In the genomic region with DNA sequence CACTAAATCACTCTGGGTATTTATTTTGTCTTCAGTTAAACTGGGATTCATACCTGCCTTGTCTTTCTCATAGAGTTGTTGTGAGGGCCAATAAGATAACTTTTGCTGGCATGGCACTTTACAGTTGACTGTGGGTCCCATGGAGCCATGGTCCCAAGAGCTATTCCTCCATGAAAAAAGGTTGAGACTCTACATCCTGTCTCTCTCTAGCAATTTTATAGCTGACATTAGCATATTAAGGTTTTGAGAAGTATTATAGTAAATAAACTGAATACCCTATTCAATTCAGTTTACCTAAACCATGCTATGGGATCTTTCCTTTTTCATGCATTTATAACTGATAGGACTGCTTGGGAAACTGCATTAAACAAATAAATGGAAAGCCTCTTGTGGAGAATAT, we compare ENCODE assay signal across 22 cellular contexts.
"Had no signal": no experiment of that assay in that cellular context is flagged by ENCODE, and none has a peak within 500 bp of the region (broad histone marks: within the 10 kb centered on the region; RNA-seq: fewer than 3 reads in every experiment).

No MANE protein-coding gene starts in this region.

- H3K9me3 Mint-ChIP-seq: effector memory CD8-positive, alpha-beta T cell; naive thymus-derived CD8-positive, alpha-beta T cell had no signal

- H3K4me3 Mint-ChIP-seq: effector memory CD8-positive, alpha-beta T cell; naive thymus-derived CD8-positive, alpha-beta T cell had no signal

- FAIRE-seq: islet of Langerhans had no signal

- H3K27ac ChIP-seq: esophagus muscularis mucosa, gastrocnemius medialis, heart right ventricle, neutrophil, psoas muscle, spleen, stomach, thoracic aorta, transverse colon had no signal

- H3K9me3 ChIP-seq: esophagus muscularis mucosa, gastrocnemius medialis, heart right ventricle, mucosa of descending colon, neutrophil, psoas muscle, spleen, stomach, thoracic aorta, transverse colon had no signal

- H3K27me3 ChIP-seq: esophagus muscularis mucosa, gastrocnemius medialis, heart right ventricle, neutrophil, spleen, stomach, transverse colon had no signal

- H3K4me3 ChIP-seq: esophagus muscularis mucosa, gastrocnemius medialis, heart right ventricle, mucosa of descending colon, psoas muscle, spleen, stomach, thoracic aorta, transverse colon had no signal

- DNase-seq: effector memory CD8-positive, alpha-beta T cell; gastrocnemius medialis; heart right ventricle; hypothalamus; kidney glomerular epithelial cell; mucosa of descending colon; naive thymus-derived CD8-positive, alpha-beta T cell; psoas muscle; retina; spleen; stimulated activated CD4-positive, alpha-beta T cell treated with anti-CD3 and anti-CD28 coated beads, Interleukin-15, amount 100 ng/mL, for 24 hours; stimulated activated CD4-positive, alpha-beta T cell treated with anti-CD3 and anti-CD28 coated beads, Interleukin-1b, Interleukin-23, amount 100 ng/mL, for 48 hours; stimulated activated CD4-positive, alpha-beta T cell treated with anti-CD3 and anti-CD28 coated beads, Interleukin-4, amount 100 ng/mL, for 24 hours; stimulated activated naive CD4-positive, alpha-beta T cell; stomach; substantia nigra; transverse colon had no signal

- H3K27me3 Mint-ChIP-seq: effector memory CD8-positive, alpha-beta T cell; naive thymus-derived CD8-positive, alpha-beta T cell had no signal

- H3K4me1 ChIP-seq: esophagus muscularis mucosa, gastrocnemius medialis, heart right ventricle, psoas muscle, spleen, stomach, transverse colon had no signal

- ATAC-seq: effector memory CD8-positive, alpha-beta T cell; gastrocnemius medialis; heart right ventricle; mucosa of descending colon; naive thymus-derived CD8-positive, alpha-beta T cell; psoas muscle; sciatic nerve had no signal
